11 cellular contexts compared by ENCODE assay signal in genomic region chr3:112117826-112118571, GRCh38. TPM values are rescaled to one million over a fixed set of nuclear protein-coding genes. Genes with fewer than 3 reads are reported as not detected.
DNase-seq lines count a peak whose midpoint lies in the region; ATAC-seq and TF ChIP-seq lines count a peak whose summit lies in the region.
"Had no signal": no experiment of that assay in that cellular context is flagged by ENCODE, and none has a peak within 500 bp of the region (broad histone marks: within the 10 kb centered on the region; RNA-seq: fewer than 3 reads in every experiment).

No MANE protein-coding gene starts in this region.

- no peaks in the 10 kb centered on the region for H3K4me1 ChIP-seq in uterus
- H3K4me1 ChIP-seq: ascending aorta had no signal

- no peaks in the 10 kb centered on the region for H3K36me3 ChIP-seq in uterus

- no peak overlapping the region for H3K27ac ChIP-seq in uterus
- H3K27ac ChIP-seq: ascending aorta had no signal

- TF ChIP-seq POLR2A in uterus (IDR thresholded peaks at IDR 0.05): no peak

- DNase-seq in AML-193 (lab: John Stamatoyannopoulos, UW): peak; percentile 14 to 27
- peak; percentile 66 to 76 for DNase-seq in NOMO-1 (lab: John Stamatoyannopoulos, UW; ENCODE audit: unreplicated experiment in 2 of 2)
- DNase-seq in germinal center (ENCODE audit: low spot score): peak; percentile 51
- DNase-seq in foreskin melanocyte: no peak
- DNase-seq in effector CD8-positive, alpha-beta T cell (lab: John Stamatoyannopoulos, UW): no peak
- DNase-seq in uterus: no peak

- no peak overlapping the region for H3K4me3 ChIP-seq in uterus
- H3K4me3 ChIP-seq: ascending aorta had no signal

- TF ChIP-seq CTCF in uterus (IDR thresholded peaks at IDR 0.05): no peak

- no peaks in the 10 kb centered on the region for H3K9me3 ChIP-seq in uterus
- H3K9me3 ChIP-seq: ascending aorta had no signal

- ATAC-seq in GM18868 (IDR thresholded peaks at IDR 0.05; ENCODE audit: unreplicated experiment) (peak; percentile 26), GM19324 (IDR thresholded peaks at IDR 0.05; ENCODE audit: low FRiP score, unreplicated experiment) (no peak)
- ATAC-seq: activated CD4-positive, CD25-positive, alpha-beta regulatory T cell treated with anti-CD3 and anti-CD28 coated beads, Interleukin-2, amount 50 U/mL, for 24 hours had no signal

- intact Hi-C loops in uterus (cut with DNase I; ENCODE audit: low total_unique reads): no loop called here

- no peaks in the 10 kb centered on the region for H3K27me3 ChIP-seq in uterus
- H3K27me3 ChIP-seq: ascending aorta had no signal

RNA-seq across cellular contexts. Expression of gene GCSAM, which starts 15.0 kb away (rescaled TPM):
- under 1 TPM in 1 of 4 donors, not detected in 3; 0.14 TPM for total RNA-seq in uterus
- total RNA-seq: ascending aorta, glomerular endothelial cell had no signal

RNA-seq across cellular contexts. Expression of gene C3orf52, which starts 31.8 kb away (rescaled TPM):
- total RNA-seq in uterus: 1 to 10 TPM in 2 of 4 donors, under 1 TPM in 2; 0.51 to 4.4 (median 1.5) TPM

Comparison
In these comparisons a context has a peak if more than half of its experiments do, and no peak if none do; other contexts are left out.
1. DNase-seq: peak in AML-193 (2 of 2), NOMO-1 (2 of 2) and germinal center (single experiment); none in foreskin melanocyte (single experiment), effector CD8-positive, alpha-beta T cell (single experiment) and uterus (0 of 2).